ENCODE assay signal across 8 cellular contexts in the genomic region with DNA sequence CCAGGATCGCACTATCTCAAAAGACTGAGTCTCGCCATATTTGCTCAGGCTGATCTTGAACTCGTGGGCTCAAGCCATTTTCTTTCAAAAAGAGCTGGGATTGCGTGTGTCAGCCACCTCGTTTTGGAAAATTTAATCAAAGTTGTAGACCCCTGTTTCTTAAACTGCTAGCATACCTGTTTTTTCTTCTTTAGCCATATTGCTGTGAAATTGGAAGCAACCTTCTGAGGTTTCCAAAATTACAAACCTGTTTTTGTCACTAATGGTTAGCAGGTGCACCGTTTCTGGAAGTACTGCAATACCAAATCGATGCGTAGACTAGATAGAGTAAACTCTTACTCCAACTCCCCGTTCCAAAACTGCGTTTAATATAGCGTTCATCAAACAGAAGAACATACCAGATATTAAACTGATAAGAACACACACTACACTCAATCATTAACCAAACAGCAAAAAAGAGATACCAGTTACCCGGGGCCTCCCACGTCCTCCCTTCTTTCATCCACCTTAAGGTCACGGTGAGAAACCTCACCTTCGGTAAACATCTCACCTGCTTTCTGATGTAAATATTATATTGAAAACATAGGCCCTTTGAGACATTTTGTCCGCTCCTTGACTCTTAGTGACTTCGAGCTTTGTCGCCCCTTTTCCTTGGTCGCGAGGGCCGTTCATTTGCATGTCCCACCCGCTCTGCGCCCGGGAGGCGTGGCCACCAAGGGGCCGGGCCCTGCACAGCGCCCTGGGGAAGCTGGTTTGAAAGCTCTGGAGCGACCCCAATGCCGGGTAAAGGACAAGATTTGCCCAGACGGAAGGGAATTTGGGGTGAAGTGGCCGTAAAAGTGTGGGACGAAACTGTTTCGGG.
DNase-seq lines count a peak whose midpoint lies in the region; ATAC-seq and TF ChIP-seq lines count a peak whose summit lies in the region.

RNU2-63P (minus strand) TSS at position 462 of the 862 bp plus-strand sequence.

- peak; percentile 99 for TF ChIP-seq POLR2A in Raji (IDR thresholded peaks at IDR 0.05; ENCODE audit: insufficient read depth, low read depth, low read length)

- peak; percentile 89 for ATAC-seq in GM21717 (IDR thresholded peaks at IDR 0.05; ENCODE audit: unreplicated experiment)

- DNase-seq in DMS53 (lab: John Stamatoyannopoulos, UW) (peak; percentile 94), KG1 (lab: John Stamatoyannopoulos, UW) (peak; percentile 65), globus pallidus (ENCODE audit: low spot score) (peak; percentile 83), non-pigmented ciliary epithelial cell (ENCODE audit: low read depth) (peak; percentile 84), superior temporal gyrus (ENCODE audit: extremely low spot score) (peak; percentile 80)
- DNase-seq in activated gamma-delta T cell treated with anti-CD3 and anti-CD28 coated beads, Interleukin-2, amount 50 U/mL, for 16 hours (ENCODE audit: low read depth): peak; percentile 59

Comparison
In these comparisons a context has a peak if more than half of its experiments do, and no peak if none do; other contexts are left out.
1. Peak in every context shown above with its lines: DNase-seq and ATAC-seq.